In genomic region chr5:75526065-75526464, GRCh38 we compare ENCODE assay signal across 1 cellular context.
TF ChIP-seq lines count a peak whose summit lies in the region.

No MANE protein-coding gene starts in this region.

TF ChIP-seq in GM12878, 131 proteins besides CTCF, POLR2A, EP300 and RAD21:
- TF ChIP-seq JUNB (IDR thresholded peaks at IDR 0.05) (peak; percentile 63), NFIC (IDR thresholded peaks at IDR 0.05; ENCODE audit: low read depth, low read length) (0 out of 2 replicates have a peak, but pooled peaks have one; percentile 30), CBX3 (IDR thresholded peaks at IDR 0.05; ENCODE audit: borderline replicate concordance, low read depth) (no peak), RUNX3 (IDR thresholded peaks at IDR 0.05; ENCODE audit: low read length) (peak; percentile 32; the same call in 1 of the 2 replicates), POLR2AphosphoS2 (IDR thresholded peaks at IDR 0.05; ENCODE audit: low read depth, low read length) (no peak), ZNF384 (IDR thresholded peaks at IDR 0.05; ENCODE audit: borderline replicate concordance, low read depth, low read length) (peak; percentile 67; the same call in 1 of the 2 replicates)
